1 cellular context compared by ENCODE assay signal in the genomic region with DNA sequence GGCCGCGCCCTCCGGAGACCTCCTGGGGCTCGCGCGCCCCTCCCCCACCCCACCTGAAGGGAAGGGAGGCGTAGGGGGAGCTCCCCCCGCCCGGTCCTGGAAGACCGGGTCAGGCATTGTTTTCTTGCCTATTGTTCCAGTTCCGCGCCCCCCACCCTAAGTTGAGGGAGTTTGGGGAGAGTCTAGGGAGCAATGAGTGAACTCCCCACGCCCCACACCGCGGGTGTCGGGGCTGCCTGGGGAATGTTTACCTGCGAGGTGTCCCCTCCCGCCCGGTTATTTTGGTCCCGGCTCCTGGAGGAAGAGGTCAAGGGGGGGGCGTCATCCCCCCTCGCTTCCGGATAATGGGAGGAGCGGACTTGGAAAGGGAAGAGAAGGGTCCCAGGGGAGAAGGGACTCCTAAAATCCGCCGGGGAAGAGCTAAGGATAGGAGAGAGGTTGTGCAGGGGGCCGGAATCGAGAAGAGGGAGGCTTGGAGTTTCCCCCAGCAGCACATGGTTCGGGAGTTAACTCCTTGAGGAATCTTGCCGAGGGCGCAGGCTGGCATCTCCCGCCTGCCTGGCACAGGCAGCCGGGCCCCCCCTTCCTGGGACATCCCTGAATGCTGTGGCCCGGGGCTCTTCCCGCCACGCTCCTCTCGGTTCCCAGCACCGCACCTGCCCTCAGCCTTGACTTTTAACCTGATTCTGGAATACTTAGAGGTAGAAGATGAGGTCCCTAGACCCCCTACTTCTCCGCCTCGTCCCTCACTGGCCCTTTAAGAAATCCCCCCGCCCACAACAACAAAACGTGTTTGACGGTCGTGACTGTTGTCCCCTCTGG.
TF ChIP-seq lines count a peak whose summit lies in the region.

No MANE protein-coding gene starts in this region.

TF ChIP-seq in GM12878, 131 proteins besides CTCF, POLR2A, EP300 and RAD21 (continued from another document and continues in another):
- TF ChIP-seq ETV6 (conservative IDR thresholded peaks at IDR 0.05 in 1 of 2, IDR thresholded peaks at IDR 0.05 in 1 of 2; ENCODE audit: borderline replicate concordance in 1 of 2, low read depth in 1 of 2) (no peak), SUPT20H (IDR thresholded peaks at IDR 0.05; ENCODE audit: borderline replicate concordance, control insufficient read depth, low read depth, low read length) (no peak), TBL1XR1 (IDR thresholded peaks at IDR 0.05; ENCODE audit: low read depth, low read length) (no peak), CHD4 (IDR thresholded peaks at IDR 0.05) (no peak), RCOR1 (conservative IDR thresholded peaks at IDR 0.05; ENCODE audit: low read depth, low read length) (no peak), ZNF384 (IDR thresholded peaks at IDR 0.05; ENCODE audit: borderline replicate concordance, low read depth, low read length) (no peak), NR2F1 (conservative IDR thresholded peaks at IDR 0.05) (peak; percentile 52; the same call in 1 of the 2 replicates), RAD51 (IDR thresholded peaks at IDR 0.05) (no peak), BHLHE40 (IDR thresholded peaks at IDR 0.05; ENCODE audit: borderline replicate concordance in 1 of 2, low read depth in 2 of 2, low read length in 1 of 2) (peak in 1 of 2 experiments; percentile 14; a peak in 2 of 4 replicates), TCF3 (IDR thresholded peaks at IDR 0.05; ENCODE audit: borderline replicate concordance, insufficient read depth, low read depth, low read length) (no peak), SREBF1 (IDR thresholded peaks at IDR 0.05; ENCODE audit: low read length) (no peak), GABPA (IDR thresholded peaks at IDR 0.05; ENCODE audit: low read depth) (no peak), NRF1 (conservative IDR thresholded peaks at IDR 0.05; ENCODE audit: low read depth, low read length) (no peak), ZNF274 (IDR thresholded peaks at IDR 0.05; ENCODE audit: insufficient read depth, insufficient read length) (no peak), SMC3 (IDR thresholded peaks at IDR 0.05; ENCODE audit: borderline replicate concordance, low read length) (no peak), SIN3A (IDR thresholded peaks at IDR 0.05; ENCODE audit: low read depth, low read length) (peak; percentile 44; the same call in 1 of the 2 replicates), EZH2 (IDR thresholded peaks at IDR 0.05; ENCODE audit: borderline replicate concordance, control insufficient read depth, low read depth, low read length) (no peak), TARDBP (IDR thresholded peaks at IDR 0.05; ENCODE audit: borderline replicate concordance) (no peak), RUNX3 (IDR thresholded peaks at IDR 0.05; ENCODE audit: low read length) (no peak), HDAC6 (IDR thresholded peaks at IDR 0.05; ENCODE audit: unreplicated experiment) (no peak), ASH2L (IDR thresholded peaks at IDR 0.05; ENCODE audit: borderline replicate concordance, low read depth) (no peak), YBX1 (IDR thresholded peaks at IDR 0.05) (no peak), MXI1 (IDR thresholded peaks at IDR 0.05; ENCODE audit: low read depth, low read length) (no peak; the same call in 1 of the 2 replicates), MEF2A (IDR thresholded peaks at IDR 0.05; ENCODE audit: insufficient read depth, low read depth, low read length) (no peak), BACH1 (IDR thresholded peaks at IDR 0.05; ENCODE audit: borderline replicate concordance) (no peak), WRNIP1 (IDR thresholded peaks at IDR 0.05; ENCODE audit: borderline replicate concordance, low read depth, low read length) (no peak; the same call in 1 of the 2 replicates)
- TF ChIP-seq, protein P1, sequence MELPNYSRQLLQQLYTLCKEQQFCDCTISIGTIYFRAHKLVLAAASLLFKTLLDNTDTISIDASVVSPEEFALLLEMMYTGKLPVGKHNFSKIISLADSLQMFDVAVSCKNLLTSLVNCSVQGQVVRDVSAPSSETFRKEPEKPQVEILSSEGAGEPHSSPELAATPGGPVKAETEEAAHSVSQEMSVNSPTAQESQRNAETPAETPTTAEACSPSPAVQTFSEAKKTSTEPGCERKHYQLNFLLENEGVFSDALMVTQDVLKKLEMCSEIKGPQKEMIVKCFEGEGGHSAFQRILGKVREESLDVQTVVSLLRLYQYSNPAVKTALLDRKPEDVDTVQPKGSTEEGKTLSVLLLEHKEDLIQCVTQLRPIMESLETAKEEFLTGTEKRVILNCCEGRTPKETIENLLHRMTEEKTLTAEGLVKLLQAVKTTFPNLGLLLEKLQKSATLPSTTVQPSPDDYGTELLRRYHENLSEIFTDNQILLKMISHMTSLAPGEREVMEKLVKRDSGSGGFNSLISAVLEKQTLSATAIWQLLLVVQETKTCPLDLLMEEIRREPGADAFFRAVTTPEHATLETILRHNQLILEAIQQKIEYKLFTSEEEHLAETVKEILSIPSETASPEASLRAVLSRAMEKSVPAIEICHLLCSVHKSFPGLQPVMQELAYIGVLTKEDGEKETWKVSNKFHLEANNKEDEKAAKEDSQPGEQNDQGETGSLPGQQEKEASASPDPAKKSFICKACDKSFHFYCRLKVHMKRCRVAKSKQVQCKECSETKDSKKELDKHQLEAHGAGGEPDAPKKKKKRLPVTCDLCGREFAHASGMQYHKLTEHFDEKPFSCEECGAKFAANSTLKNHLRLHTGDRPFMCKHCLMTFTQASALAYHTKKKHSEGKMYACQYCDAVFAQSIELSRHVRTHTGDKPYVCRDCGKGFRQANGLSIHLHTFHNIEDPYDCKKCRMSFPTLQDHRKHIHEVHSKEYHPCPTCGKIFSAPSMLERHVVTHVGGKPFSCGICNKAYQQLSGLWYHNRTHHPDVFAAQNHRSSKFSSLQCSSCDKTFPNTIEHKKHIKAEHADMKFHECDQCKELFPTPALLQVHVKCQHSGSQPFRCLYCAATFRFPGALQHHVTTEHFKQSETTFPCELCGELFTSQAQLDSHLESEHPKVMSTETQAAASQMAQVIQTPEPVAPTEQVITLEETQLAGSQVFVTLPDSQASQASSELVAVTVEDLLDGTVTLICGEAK (IDR thresholded peaks at IDR 0.05; ENCODE audit: borderline replicate concordance): no peak
- TF ChIP-seq, protein P2, sequence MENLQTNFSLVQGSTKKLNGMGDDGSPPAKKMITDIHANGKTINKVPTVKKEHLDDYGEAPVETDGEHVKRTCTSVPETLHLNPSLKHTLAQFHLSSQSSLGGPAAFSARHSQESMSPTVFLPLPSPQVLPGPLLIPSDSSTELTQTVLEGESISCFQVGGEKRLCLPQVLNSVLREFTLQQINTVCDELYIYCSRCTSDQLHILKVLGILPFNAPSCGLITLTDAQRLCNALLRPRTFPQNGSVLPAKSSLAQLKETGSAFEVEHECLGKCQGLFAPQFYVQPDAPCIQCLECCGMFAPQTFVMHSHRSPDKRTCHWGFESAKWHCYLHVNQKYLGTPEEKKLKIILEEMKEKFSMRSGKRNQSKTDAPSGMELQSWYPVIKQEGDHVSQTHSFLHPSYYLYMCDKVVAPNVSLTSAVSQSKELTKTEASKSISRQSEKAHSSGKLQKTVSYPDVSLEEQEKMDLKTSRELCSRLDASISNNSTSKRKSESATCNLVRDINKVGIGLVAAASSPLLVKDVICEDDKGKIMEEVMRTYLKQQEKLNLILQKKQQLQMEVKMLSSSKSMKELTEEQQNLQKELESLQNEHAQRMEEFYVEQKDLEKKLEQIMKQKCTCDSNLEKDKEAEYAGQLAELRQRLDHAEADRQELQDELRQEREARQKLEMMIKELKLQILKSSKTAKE (IDR thresholded peaks at IDR 0.05; ENCODE audit: low read depth, poor library complexity, severe bottlenecking): no peak
- TF ChIP-seq, protein P3, sequence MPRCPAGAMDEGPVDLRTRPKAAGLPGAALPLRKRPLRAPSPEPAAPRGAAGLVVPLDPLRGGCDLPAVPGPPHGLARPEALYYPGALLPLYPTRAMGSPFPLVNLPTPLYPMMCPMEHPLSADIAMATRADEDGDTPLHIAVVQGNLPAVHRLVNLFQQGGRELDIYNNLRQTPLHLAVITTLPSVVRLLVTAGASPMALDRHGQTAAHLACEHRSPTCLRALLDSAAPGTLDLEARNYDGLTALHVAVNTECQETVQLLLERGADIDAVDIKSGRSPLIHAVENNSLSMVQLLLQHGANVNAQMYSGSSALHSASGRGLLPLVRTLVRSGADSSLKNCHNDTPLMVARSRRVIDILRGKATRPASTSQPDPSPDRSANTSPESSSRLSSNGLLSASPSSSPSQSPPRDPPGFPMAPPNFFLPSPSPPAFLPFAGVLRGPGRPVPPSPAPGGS (IDR thresholded peaks at IDR 0.05; ENCODE audit: borderline replicate concordance, insufficient read depth, low read depth, low read length, poor library complexity, severe bottlenecking): no peak
- TF ChIP-seq, protein P4, sequence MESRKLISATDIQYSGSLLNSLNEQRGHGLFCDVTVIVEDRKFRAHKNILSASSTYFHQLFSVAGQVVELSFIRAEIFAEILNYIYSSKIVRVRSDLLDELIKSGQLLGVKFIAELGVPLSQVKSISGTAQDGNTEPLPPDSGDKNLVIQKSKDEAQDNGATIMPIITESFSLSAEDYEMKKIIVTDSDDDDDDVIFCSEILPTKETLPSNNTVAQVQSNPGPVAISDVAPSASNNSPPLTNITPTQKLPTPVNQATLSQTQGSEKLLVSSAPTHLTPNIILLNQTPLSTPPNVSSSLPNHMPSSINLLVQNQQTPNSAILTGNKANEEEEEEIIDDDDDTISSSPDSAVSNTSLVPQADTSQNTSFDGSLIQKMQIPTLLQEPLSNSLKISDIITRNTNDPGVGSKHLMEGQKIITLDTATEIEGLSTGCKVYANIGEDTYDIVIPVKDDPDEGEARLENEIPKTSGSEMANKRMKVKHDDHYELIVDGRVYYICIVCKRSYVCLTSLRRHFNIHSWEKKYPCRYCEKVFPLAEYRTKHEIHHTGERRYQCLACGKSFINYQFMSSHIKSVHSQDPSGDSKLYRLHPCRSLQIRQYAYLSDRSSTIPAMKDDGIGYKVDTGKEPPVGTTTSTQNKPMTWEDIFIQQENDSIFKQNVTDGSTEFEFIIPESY (IDR thresholded peaks at IDR 0.05): no peak
- TF ChIP-seq, protein P5, sequence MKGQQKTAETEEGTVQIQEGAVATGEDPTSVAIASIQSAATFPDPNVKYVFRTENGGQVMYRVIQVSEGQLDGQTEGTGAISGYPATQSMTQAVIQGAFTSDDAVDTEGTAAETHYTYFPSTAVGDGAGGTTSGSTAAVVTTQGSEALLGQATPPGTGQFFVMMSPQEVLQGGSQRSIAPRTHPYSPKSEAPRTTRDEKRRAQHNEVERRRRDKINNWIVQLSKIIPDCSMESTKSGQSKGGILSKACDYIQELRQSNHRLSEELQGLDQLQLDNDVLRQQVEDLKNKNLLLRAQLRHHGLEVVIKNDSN (IDR thresholded peaks at IDR 0.05; ENCODE audit: borderline replicate concordance, extremely low read length, insufficient read depth, low read depth, low read length): no peak
- TF ChIP-seq, protein P6, sequence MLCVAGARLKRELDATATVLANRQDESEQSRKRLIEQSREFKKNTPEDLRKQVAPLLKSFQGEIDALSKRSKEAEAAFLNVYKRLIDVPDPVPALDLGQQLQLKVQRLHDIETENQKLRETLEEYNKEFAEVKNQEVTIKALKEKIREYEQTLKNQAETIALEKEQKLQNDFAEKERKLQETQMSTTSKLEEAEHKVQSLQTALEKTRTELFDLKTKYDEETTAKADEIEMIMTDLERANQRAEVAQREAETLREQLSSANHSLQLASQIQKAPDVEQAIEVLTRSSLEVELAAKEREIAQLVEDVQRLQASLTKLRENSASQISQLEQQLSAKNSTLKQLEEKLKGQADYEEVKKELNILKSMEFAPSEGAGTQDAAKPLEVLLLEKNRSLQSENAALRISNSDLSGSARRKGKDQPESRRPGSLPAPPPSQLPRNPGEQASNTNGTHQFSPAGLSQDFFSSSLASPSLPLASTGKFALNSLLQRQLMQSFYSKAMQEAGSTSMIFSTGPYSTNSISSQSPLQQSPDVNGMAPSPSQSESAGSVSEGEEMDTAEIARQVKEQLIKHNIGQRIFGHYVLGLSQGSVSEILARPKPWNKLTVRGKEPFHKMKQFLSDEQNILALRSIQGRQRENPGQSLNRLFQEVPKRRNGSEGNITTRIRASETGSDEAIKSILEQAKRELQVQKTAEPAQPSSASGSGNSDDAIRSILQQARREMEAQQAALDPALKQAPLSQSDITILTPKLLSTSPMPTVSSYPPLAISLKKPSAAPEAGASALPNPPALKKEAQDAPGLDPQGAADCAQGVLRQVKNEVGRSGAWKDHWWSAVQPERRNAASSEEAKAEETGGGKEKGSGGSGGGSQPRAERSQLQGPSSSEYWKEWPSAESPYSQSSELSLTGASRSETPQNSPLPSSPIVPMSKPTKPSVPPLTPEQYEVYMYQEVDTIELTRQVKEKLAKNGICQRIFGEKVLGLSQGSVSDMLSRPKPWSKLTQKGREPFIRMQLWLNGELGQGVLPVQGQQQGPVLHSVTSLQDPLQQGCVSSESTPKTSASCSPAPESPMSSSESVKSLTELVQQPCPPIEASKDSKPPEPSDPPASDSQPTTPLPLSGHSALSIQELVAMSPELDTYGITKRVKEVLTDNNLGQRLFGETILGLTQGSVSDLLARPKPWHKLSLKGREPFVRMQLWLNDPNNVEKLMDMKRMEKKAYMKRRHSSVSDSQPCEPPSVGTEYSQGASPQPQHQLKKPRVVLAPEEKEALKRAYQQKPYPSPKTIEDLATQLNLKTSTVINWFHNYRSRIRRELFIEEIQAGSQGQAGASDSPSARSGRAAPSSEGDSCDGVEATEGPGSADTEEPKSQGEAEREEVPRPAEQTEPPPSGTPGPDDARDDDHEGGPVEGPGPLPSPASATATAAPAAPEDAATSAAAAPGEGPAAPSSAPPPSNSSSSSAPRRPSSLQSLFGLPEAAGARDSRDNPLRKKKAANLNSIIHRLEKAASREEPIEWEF (IDR thresholded peaks at IDR 0.05; ENCODE audit: insufficient replicate concordance, low read depth, low read length): no peak
- TF ChIP-seq, protein P7, sequence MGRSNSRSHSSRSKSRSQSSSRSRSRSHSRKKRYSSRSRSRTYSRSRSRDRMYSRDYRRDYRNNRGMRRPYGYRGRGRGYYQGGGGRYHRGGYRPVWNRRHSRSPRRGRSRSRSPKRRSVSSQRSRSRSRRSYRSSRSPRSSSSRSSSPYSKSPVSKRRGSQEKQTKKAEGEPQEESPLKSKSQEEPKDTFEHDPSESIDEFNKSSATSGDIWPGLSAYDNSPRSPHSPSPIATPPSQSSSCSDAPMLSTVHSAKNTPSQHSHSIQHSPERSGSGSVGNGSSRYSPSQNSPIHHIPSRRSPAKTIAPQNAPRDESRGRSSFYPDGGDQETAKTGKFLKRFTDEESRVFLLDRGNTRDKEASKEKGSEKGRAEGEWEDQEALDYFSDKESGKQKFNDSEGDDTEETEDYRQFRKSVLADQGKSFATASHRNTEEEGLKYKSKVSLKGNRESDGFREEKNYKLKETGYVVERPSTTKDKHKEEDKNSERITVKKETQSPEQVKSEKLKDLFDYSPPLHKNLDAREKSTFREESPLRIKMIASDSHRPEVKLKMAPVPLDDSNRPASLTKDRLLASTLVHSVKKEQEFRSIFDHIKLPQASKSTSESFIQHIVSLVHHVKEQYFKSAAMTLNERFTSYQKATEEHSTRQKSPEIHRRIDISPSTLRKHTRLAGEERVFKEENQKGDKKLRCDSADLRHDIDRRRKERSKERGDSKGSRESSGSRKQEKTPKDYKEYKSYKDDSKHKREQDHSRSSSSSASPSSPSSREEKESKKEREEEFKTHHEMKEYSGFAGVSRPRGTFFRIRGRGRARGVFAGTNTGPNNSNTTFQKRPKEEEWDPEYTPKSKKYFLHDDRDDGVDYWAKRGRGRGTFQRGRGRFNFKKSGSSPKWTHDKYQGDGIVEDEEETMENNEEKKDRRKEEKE (IDR thresholded peaks at IDR 0.05): no peak
